8 cellular contexts compared by ENCODE assay signal in the genomic region with DNA sequence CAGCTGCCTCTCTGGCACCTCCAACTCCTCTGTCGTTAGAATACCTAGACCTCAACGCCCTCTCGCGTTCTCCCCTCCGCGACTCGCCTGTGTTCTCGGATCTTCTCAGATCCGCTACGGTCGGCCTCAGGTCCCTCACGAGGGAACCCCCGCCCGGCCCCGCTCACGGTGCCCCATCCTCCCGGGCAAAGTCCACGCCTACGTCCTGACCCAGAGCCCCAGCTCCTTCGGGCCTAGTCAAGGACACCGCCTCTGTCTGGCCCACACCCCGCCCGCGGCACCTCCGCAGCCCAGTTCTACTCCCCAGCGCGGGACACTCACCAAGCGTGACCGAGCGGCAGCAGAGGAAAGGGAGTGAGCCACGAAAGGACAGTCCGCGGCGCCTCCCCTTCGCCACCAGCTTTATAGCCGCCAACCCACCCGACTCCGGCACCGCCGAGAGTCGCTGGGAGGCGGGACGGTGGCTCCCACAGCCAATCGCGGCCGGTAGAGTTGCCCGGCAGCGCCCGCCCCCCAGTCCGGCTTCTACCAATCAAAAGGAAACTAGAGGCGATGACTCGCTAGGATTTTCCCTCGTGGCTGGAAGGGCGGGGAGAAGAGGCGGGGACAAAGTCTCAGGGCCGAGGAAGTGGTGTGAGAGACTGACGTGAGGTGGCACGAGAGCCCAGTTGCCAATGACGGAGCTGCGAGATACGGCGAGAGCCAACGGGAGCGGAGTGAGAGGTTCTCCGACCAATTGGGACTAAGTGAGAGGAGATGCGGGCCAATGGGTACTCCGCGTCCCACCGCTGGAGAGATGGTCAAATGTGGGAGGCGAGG.
DNase-seq lines count a peak whose midpoint lies in the region; ATAC-seq and TF ChIP-seq lines count a peak whose summit lies in the region.

Gene HMGCS1, minus strand, starts transcription at position 378 of the 819 bp plus-strand sequence. CDS start 14,447 bp downstream, outside the sequence.

- ATAC-seq in GM19035 (IDR thresholded peaks at IDR 0.05; ENCODE audit: unreplicated experiment) (peak; percentile 92), HG03354 (IDR thresholded peaks at IDR 0.05; ENCODE audit: poor library complexity, severe bottlenecking, unreplicated experiment) (peak; percentile 94)
- peak; percentile 87 to 88 for ATAC-seq in activated CD4-positive, CD25-positive, alpha-beta regulatory T cell treated with anti-CD3 and anti-CD28 coated beads, Interleukin-2, amount 50 U/mL, for 24 hours

- DNase-seq in AG09319 (ENCODE audit: extremely low read depth, low read depth) (peak; percentile 98), NCI-H446 treated with DMSO at 0.1 percent for 48 hours (lab: John Stamatoyannopoulos, UW) (peak; percentile 100), cerebellar cortex (ENCODE audit: low spot score) (peak; percentile 100), iris pigment epithelial cell (ENCODE audit: low read depth) (peak; percentile 100)
- peak; percentile 96 to 98 for DNase-seq in stimulated activated CD4-positive, alpha-beta T cell treated with anti-CD3 and anti-CD28 coated beads, Interleukin-12 subunit alpha, Interleukin-12 subunit beta, amount 100 ng/mL, for 24 hours (ENCODE audit: low read depth in 2 of 2)

- peak; percentile 2 for TF ChIP-seq CTCF in AG09319 (IDR thresholded peaks at IDR 0.05; ENCODE audit: low read depth, low read length)

Comparison
In these comparisons a context has a peak if more than half of its experiments do, and no peak if none do; other contexts are left out.
1. Peak in every context shown above with its lines: DNase-seq and ATAC-seq.